ENCODE assay signal across 8 cellular contexts in the genomic region with DNA sequence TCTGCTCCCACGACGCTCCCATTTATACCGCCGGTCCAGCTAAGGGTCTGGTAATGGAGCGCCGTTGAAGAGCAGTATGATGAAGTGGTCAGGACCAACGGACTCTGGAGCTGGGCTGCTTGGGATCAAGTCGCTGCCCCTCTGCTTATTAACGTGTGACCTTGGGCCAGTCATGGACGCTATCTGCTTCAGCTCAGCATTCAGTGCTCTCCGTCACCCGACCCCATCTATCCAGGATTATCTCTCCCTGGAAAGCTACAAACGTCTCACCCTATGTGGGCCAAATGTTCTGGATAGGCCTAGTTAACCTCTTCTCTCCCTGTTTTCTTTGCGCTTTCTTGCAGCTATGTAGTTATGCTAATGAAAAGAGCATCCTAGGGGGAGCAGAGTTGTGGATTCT. TPM values are rescaled to one million over a fixed set of nuclear protein-coding genes. Genes with fewer than 3 reads are reported as not detected.
A peak's percentile ranks its signal among the peaks of the same experiment; 100 is the strongest.
DNase-seq lines count a peak whose midpoint lies in the region; ATAC-seq and TF ChIP-seq lines count a peak whose summit lies in the region.

No MANE protein-coding gene starts in this region.

- no peak for TF ChIP-seq EP300 in suprapubic skin (IDR thresholded peaks at IDR 0.05)

- H3K4me1 ChIP-seq in BLaER1 treated with 17β-estradiol and CSF1 and Interleukin-3, amounts not matched to agents 10 nM and 100 nM, result peaks cover 17 to 22% (median 20%) of the 10 kb centered on the region in 10 experiments
- peaks cover 20% of the 10 kb centered on the region for H3K4me1 ChIP-seq in suprapubic skin

- H3K27ac ChIP-seq in BLaER1 treated with 17β-estradiol and CSF1 and Interleukin-3, amounts not matched to agents 10 nM and 100 nM, result peak overlapping the region; percentile 13 to 91 (median 88); a peak in 20 of 22 replicates
- no peak overlapping the region for H3K27ac ChIP-seq in suprapubic skin

- TF ChIP-seq CTCF in suprapubic skin (IDR thresholded peaks at IDR 0.05), result no peak

- peak; percentile 4 for ATAC-seq in HG02943 (IDR thresholded peaks at IDR 0.05; ENCODE audit: low read depth, unreplicated experiment)
- no peak for ATAC-seq in activated naive CD8-positive, alpha-beta T cell treated with anti-CD3 and anti-CD28 coated beads, Interleukin-2, amount 10 ng/mL, durations not matched to agents 7 days and 5 days (ENCODE audit: low read depth)
- ATAC-seq in HG03460 (IDR thresholded peaks at IDR 0.05; ENCODE audit: unreplicated experiment), result no peak
- ATAC-seq in HG03521 (IDR thresholded peaks at IDR 0.05; ENCODE audit: unreplicated experiment), result no peak

- TF ChIP-seq POLR2A in suprapubic skin (IDR thresholded peaks at IDR 0.05), result no peak

- H3K36me3 ChIP-seq in BLaER1 treated with 17β-estradiol and CSF1 and Interleukin-3, amounts not matched to agents 10 nM and 100 nM, result peaks cover 0 to 43% (median 36%) of the 10 kb centered on the region in 11 experiments; a peak in 19 of 22 replicates
- H3K36me3 ChIP-seq in suprapubic skin, result no peaks in the 10 kb centered on the region

- H3K9me3 ChIP-seq in BLaER1 treated with 17β-estradiol and CSF1 and Interleukin-3, amounts not matched to agents 10 nM and 100 nM (replicated peaks in 1 of 11), result peaks cover 0 to 32% (median 28%) of the 10 kb centered on the region in 11 experiments; a peak in 18 of 22 replicates
- H3K9me3 ChIP-seq in suprapubic skin, result no peaks in the 10 kb centered on the region

- peaks cover 28% of the 10 kb centered on the region for H3K4me1 Mint-ChIP-seq in activated naive CD8-positive, alpha-beta T cell treated with anti-CD3 and anti-CD28 coated beads, Interleukin-2, amount 10 ng/mL, durations not matched to agents 7 days and 5 days

- H4K20me1 ChIP-seq in BLaER1 treated with 17β-estradiol and CSF1 and Interleukin-3, amounts not matched to agents 10 nM and 100 nM, result peaks cover 0 to 18% (median 12%) of the 10 kb centered on the region in 11 experiments; a peak in 9 of 22 replicates

- H3K4me3 ChIP-seq in BLaER1 treated with 17β-estradiol and CSF1 and Interleukin-3, amounts not matched to agents 10 nM and 100 nM, result peak overlapping the region; percentile 86 to 93 (median 88)
- H3K4me3 ChIP-seq in suprapubic skin, result peak overlapping the region; percentile 71

- no peak for DNase-seq in activated naive CD8-positive, alpha-beta T cell treated with anti-CD3 and anti-CD28 coated beads, Interleukin-2, amount 10 ng/mL, durations not matched to agents 7 days and 5 days
- DNase-seq in islet precursor cell, result peak; percentile 57
- DNase-seq in suprapubic skin (ENCODE audit: low spot score in 2 of 2), result no peak
- DNase-seq in GDM1 (lab: John Stamatoyannopoulos, UW), result no peak

- peak overlapping the region; percentile 99 for H3K4me3 Mint-ChIP-seq in activated naive CD8-positive, alpha-beta T cell treated with anti-CD3 and anti-CD28 coated beads, Interleukin-2, amount 10 ng/mL, durations not matched to agents 7 days and 5 days

- H3K9ac ChIP-seq in BLaER1 treated with 17β-estradiol and CSF1 and Interleukin-3, amounts not matched to agents 10 nM and 100 nM, result peak overlapping the region; percentile 80 to 93 (median 89)

- H3K4me2 ChIP-seq in BLaER1 treated with 17β-estradiol and CSF1 and Interleukin-3, amounts not matched to agents 10 nM and 100 nM, result peak overlapping the region; percentile 86 to 97 (median 92)

- H3K27me3 ChIP-seq in BLaER1 treated with 17β-estradiol and CSF1 and Interleukin-3, amounts not matched to agents 10 nM and 100 nM, result no peaks in the 10 kb centered on the region
- no peaks in the 10 kb centered on the region for H3K27me3 ChIP-seq in suprapubic skin

- peaks cover 34% of the 10 kb centered on the region for H3K36me3 Mint-ChIP-seq in activated naive CD8-positive, alpha-beta T cell treated with anti-CD3 and anti-CD28 coated beads, Interleukin-2, amount 10 ng/mL, durations not matched to agents 7 days and 5 days

- 6% methylated on average over 14 of the region's 14 CpGs for WGBS in suprapubic skin

- peaks cover 2% of the 10 kb centered on the region for H3K9me3 Mint-ChIP-seq in activated naive CD8-positive, alpha-beta T cell treated with anti-CD3 and anti-CD28 coated beads, Interleukin-2, amount 10 ng/mL, durations not matched to agents 7 days and 5 days

- H3K27me3 Mint-ChIP-seq in activated naive CD8-positive, alpha-beta T cell treated with anti-CD3 and anti-CD28 coated beads, Interleukin-2, amount 10 ng/mL, durations not matched to agents 7 days and 5 days, result no peaks in the 10 kb centered on the region

- POLR2A ChIA-PET in activated naive CD8-positive, alpha-beta T cell treated with anti-CD3 and anti-CD28 coated beads, Interleukin-2, amount 10 ng/mL, durations not matched to agents 7 days and 5 days (lab: Charles Lee), result interaction anchor here (0.6 to 2.6 kb wide), 3 partner anchors 8 to 914 kb away, joined by 3 to 15 read pairs (median 4); a partner anchor contains a TSS

- peak overlapping the region; percentile 96 for H3K27ac Mint-ChIP-seq in activated naive CD8-positive, alpha-beta T cell treated with anti-CD3 and anti-CD28 coated beads, Interleukin-2, amount 10 ng/mL, durations not matched to agents 7 days and 5 days

RNA-seq across cellular contexts. Expression of a gene that starts 0.9 kb away (rescaled TPM):
- total RNA-seq in activated naive CD8-positive, alpha-beta T cell treated with anti-CD3 and anti-CD28 coated beads, Interleukin-2, amount 10 ng/mL, durations not matched to agents 7 days and 5 days, result 10 to 100 TPM; 43.9 to 46.8 TPM
- total RNA-seq in suprapubic skin, result 10 to 100 TPM; 11.8 to 18.1 (median 13.8) TPM

RNA-seq across cellular contexts. Expression of a gene that starts 34.7 kb away (rescaled TPM):
- total RNA-seq in activated naive CD8-positive, alpha-beta T cell treated with anti-CD3 and anti-CD28 coated beads, Interleukin-2, amount 10 ng/mL, durations not matched to agents 7 days and 5 days, result not detected
- total RNA-seq in suprapubic skin, result 10 to 100 TPM in 2 of 4 donors, 1 to 10 TPM in 2; 2.5 to 23.3 (median 12.5) TPM
